Comparison of ENCODE assay signal across 19 cellular contexts in the genomic region with DNA sequence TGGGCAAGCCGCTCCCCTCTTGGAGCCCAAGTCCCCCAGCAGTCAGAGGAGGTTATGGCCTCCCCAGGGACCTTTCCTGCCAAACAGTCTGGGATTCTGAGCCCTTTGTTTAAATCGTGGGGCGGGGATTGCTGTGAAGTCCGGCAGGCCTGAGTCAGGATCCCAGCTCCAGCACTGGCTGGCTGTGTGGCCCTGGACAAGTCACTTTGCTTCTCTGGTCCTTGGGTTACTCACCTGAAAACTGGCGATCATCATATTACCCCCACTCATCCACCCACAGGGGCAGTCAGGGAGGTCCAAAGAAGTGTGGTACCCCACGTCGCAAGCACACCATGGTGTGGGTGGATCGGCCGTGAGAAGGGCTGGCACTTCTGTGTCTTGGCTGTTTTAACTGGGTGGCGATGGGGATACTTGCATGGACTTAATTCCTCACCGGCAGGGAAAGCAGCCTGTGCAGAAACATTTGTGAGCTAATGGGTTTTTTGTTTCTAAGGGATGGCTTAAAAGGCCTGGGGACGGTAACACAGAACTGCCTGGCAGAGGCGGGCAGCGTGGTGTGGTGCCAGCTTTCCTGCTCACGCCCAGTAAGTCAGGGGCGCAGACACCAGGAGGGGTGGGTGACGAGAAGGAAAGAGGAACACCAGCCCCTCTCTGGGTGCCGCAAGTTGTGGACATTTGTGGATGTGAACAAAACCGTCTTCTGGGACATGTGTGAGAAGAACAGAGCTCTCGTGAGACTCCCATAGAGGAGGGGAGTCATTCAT. TPM values are rescaled to one million over a fixed set of nuclear protein-coding genes. Genes with fewer than 3 reads are reported as not detected.
A peak's percentile ranks its signal among the peaks of the same experiment; 100 is the strongest.
DNase-seq lines count a peak whose midpoint lies in the region; ATAC-seq, FAIRE-seq and TF ChIP-seq lines count a peak whose summit lies in the region.
"Had no signal": no experiment of that assay in that cellular context is flagged by ENCODE, and none has a peak within 500 bp of the region (broad histone marks: within the 10 kb centered on the region; RNA-seq: fewer than 3 reads in every experiment).

No MANE protein-coding gene starts in this region.

- no peaks in the 10 kb centered on the region for H3K36me3 ChIP-seq in CD4-positive, alpha-beta memory T cell (ENCODE audit: insufficient read depth, low read length)
- H3K36me3 ChIP-seq in astrocyte (ENCODE audit: insufficient read depth, low read length) (no peaks in the 10 kb centered on the region), PC-9 (ENCODE audit: low read depth) (no peaks in the 10 kb centered on the region)
- H3K36me3 ChIP-seq: gastrocnemius medialis, HAP-1, left lung, upper lobe of right lung had no signal

- intact Hi-C loops in activated CD4-positive, alpha-beta T cell treated with anti-CD3 and anti-CD28 coated beads for 36 hours (cut with DNase I, micrococcal nuclease), result no loop called here
- intact Hi-C loops in CD4-positive, alpha-beta memory T cell (cut with micrococcal nuclease), result no loop called here
- intact Hi-C loops in natural killer cell (cut with micrococcal nuclease), result no loop called here
- intact Hi-C loops in PC-9 (cut with micrococcal nuclease; ENCODE audit: unreplicated experiment), result no loop called here

- no peaks in the 10 kb centered on the region for H3K9me3 ChIP-seq in CD4-positive, alpha-beta memory T cell (ENCODE audit: control insufficient read depth in 1 of 2, low read length in 2 of 2)
- H3K9me3 ChIP-seq in astrocyte (ENCODE audit: insufficient read depth, low read depth, low read length) (no peaks in the 10 kb centered on the region), PC-9 (ENCODE audit: insufficient read depth, low read depth) (no peaks in the 10 kb centered on the region)
- H3K9me3 ChIP-seq: gastrocnemius medialis, HAP-1, left lung, upper lobe of right lung had no signal

- H3K4me2 ChIP-seq in astrocyte (ENCODE audit: low read length) (no peak overlapping the region), PC-9 (no peak overlapping the region)

- CTCF ChIA-PET in activated CD4-positive, alpha-beta T cell treated with anti-CD3 and anti-CD28 coated beads for 36 hours (lab: Charles Lee), result interaction anchor here (0.7 to 3.7 kb wide), 3 partner anchors 14 to 472 kb away, joined by 4 to 19 read pairs (median 4); no protein-coding TSS in a partner anchor
- CTCF ChIA-PET in CD4-positive, alpha-beta memory T cell (lab: Charles Lee; ENCODE audit: partially characterized antibody), result interaction anchor here (0.7 to 6.2 kb wide), 4 partner anchors 10 to 674 kb away, joined by 3 to 51 read pairs (median 4); no protein-coding TSS in a partner anchor
- CTCF ChIA-PET in PC-9 (lab: Charles Lee), result no interaction called here

- FAIRE-seq in astrocyte (lab: Jason Lieb, UNC), result no peak
- FAIRE-seq: GM18507, TTC549 had no signal

- H3K4me3 ChIP-seq in CD4-positive, alpha-beta memory T cell (ENCODE audit: low read length in 2 of 2), result no peak overlapping the region
- no peak overlapping the region for H3K4me3 ChIP-seq in astrocyte (ENCODE audit: insufficient read depth, low read depth, low read length)
- no peak overlapping the region for H3K4me3 ChIP-seq in PC-9
- H3K4me3 ChIP-seq: gastrocnemius medialis, HAP-1, left lung had no signal

- no peak for ATAC-seq in activated CD4-positive, alpha-beta T cell treated with anti-CD3 and anti-CD28 coated beads for 36 hours
- ATAC-seq in natural killer cell (no peak), GM19324 (IDR thresholded peaks at IDR 0.05; ENCODE audit: low FRiP score, unreplicated experiment) (no peak)
- ATAC-seq: gastrocnemius medialis, upper lobe of right lung had no signal

- no peaks in the 10 kb centered on the region for H3K36me3 Mint-ChIP-seq in activated CD4-positive, alpha-beta T cell treated with anti-CD3 and anti-CD28 coated beads for 36 hours (ENCODE audit: low read depth)
- H3K36me3 Mint-ChIP-seq in CD4-positive, alpha-beta memory T cell, result peaks cover 0 to 4% of the 10 kb centered on the region in 2 donors
- H3K36me3 Mint-ChIP-seq in astrocyte (ENCODE audit: low read depth, unreplicated experiment), result no peaks in the 10 kb centered on the region
- H3K36me3 Mint-ChIP-seq in natural killer cell, result no peaks in the 10 kb centered on the region

- H3K4me3 Mint-ChIP-seq in activated CD4-positive, alpha-beta T cell treated with anti-CD3 and anti-CD28 coated beads for 36 hours, result peak overlapping the region; percentile 28
- peak overlapping the region; percentile 45 to 78 (median 66) for H3K4me3 Mint-ChIP-seq in CD4-positive, alpha-beta memory T cell
- H3K4me3 Mint-ChIP-seq in astrocyte (ENCODE audit: unreplicated experiment), result peak overlapping the region; percentile 40
- peak overlapping the region; percentile 83 for H3K4me3 Mint-ChIP-seq in natural killer cell

- H3K27me3 ChIP-seq in CD4-positive, alpha-beta memory T cell (ENCODE audit: insufficient read depth, low read length), result no peaks in the 10 kb centered on the region
- H3K27me3 ChIP-seq in astrocyte (ENCODE audit: insufficient read depth, low read length) (peaks cover 24% of the 10 kb centered on the region), PC-9 (ENCODE audit: insufficient read depth, low read depth) (peaks cover 53% of the 10 kb centered on the region)

- peaks cover 13% of the 10 kb centered on the region; the same call in 1 of the 2 replicates for H3F3A ChIP-seq in PC-9 (ENCODE audit: insufficient read depth, low read depth)

- no peak overlapping the region for H3K27ac Mint-ChIP-seq in activated CD4-positive, alpha-beta T cell treated with anti-CD3 and anti-CD28 coated beads for 36 hours
- peak overlapping the region in 5 of 7 donors; percentile 35 to 72 (median 57) for H3K27ac Mint-ChIP-seq in CD4-positive, alpha-beta memory T cell
- H3K27ac Mint-ChIP-seq in astrocyte (ENCODE audit: unreplicated experiment) (no peak overlapping the region), natural killer cell (peak overlapping the region; percentile 77 to 93)
- H3K27ac Mint-ChIP-seq: dendritic cell treated with granulocyte-macrophage colony-stimulating factor and Interleukin-4, amounts not matched to agents 40 ng/mL and 50 ng/mL, for 4 days; stimulated activated naive CD8-positive, alpha-beta T cell treated with anti-CD3 and anti-CD28 coated beads, Interleukin-15, Interleukin-2, amounts not matched to agents 100 ng/mL and 50 ng/mL, for 24 hours had no signal

- H3K27me3 Mint-ChIP-seq in activated CD4-positive, alpha-beta T cell treated with anti-CD3 and anti-CD28 coated beads for 36 hours, result no peaks in the 10 kb centered on the region
- H3K27me3 Mint-ChIP-seq in CD4-positive, alpha-beta memory T cell, result no peaks in the 10 kb centered on the region
- H3K27me3 Mint-ChIP-seq in astrocyte (ENCODE audit: low read depth, unreplicated experiment) (peaks cover 35% of the 10 kb centered on the region), natural killer cell (ENCODE audit: low read depth in 2 of 2) (no peaks in the 10 kb centered on the region)

- no peaks in the 10 kb centered on the region for H3K9me2 ChIP-seq in PC-9 (ENCODE audit: insufficient read depth)

- no peak for DNase-seq in activated CD4-positive, alpha-beta T cell treated with anti-CD3 and anti-CD28 coated beads for 36 hours
- DNase-seq in activated CD4-positive, alpha-beta T cell treated with anti-CD3 and anti-CD28 coated beads, Interleukin-2, amount 50 U/mL, for 1 hour, result no peak
- no peak for DNase-seq in CD4-positive, alpha-beta memory T cell
- DNase-seq in astrocyte (ENCODE audit: low read depth) (no peak), natural killer cell (no peak), epidermal melanocyte (ENCODE audit: insufficient read length, low spot score) (no peak), PC-9 (no peak)
- DNase-seq: gastrocnemius medialis, NCI-H1417 treated with DMSO at 0.1 percent for 48 hours, NCI-H2171 treated with DMSO at 0.1 percent for 48 hours, upper lobe of right lung had no signal

- H3K79me2 ChIP-seq in astrocyte (ENCODE audit: insufficient read depth, low read length) (no peaks in the 10 kb centered on the region), PC-9 (ENCODE audit: low read depth) (no peaks in the 10 kb centered on the region)

- no peak overlapping the region for H3K27ac ChIP-seq in CD4-positive, alpha-beta memory T cell (ENCODE audit: low read depth, low read length)
- H3K27ac ChIP-seq in astrocyte (ENCODE audit: low read depth, low read length) (no peak overlapping the region), PC-9 (no peak overlapping the region)
- H3K27ac ChIP-seq: C4-2B, gastrocnemius medialis, left lung, upper lobe of right lung had no signal

- BruUV-seq in PC-9 (replicated peaks; lab: Mats Ljungman, UMichigan), result no TSS peak

- H3K9me3 Mint-ChIP-seq in activated CD4-positive, alpha-beta T cell treated with anti-CD3 and anti-CD28 coated beads for 36 hours (ENCODE audit: low read depth), result no peaks in the 10 kb centered on the region
- no peaks in the 10 kb centered on the region for H3K9me3 Mint-ChIP-seq in CD4-positive, alpha-beta memory T cell
- H3K9me3 Mint-ChIP-seq in astrocyte (ENCODE audit: unreplicated experiment) (peaks cover 2% of the 10 kb centered on the region), natural killer cell (no peaks in the 10 kb centered on the region)
- H3K9me3 Mint-ChIP-seq: dendritic cell treated with granulocyte-macrophage colony-stimulating factor and Interleukin-4, amounts not matched to agents 40 ng/mL and 50 ng/mL, for 4 days; stimulated activated naive CD8-positive, alpha-beta T cell treated with anti-CD3 and anti-CD28 coated beads, Interleukin-15, Interleukin-2, amounts not matched to agents 100 ng/mL and 50 ng/mL, for 24 hours had no signal

- H2AFZ ChIP-seq in astrocyte (ENCODE audit: low read depth, low read length) (no peak overlapping the region), PC-9 (no peak overlapping the region)

- POLR2A ChIA-PET in activated CD4-positive, alpha-beta T cell treated with anti-CD3 and anti-CD28 coated beads for 36 hours (lab: Charles Lee), result no interaction called here
- POLR2A ChIA-PET in CD4-positive, alpha-beta memory T cell (lab: Charles Lee; ENCODE audit: partially characterized antibody), result interaction anchor here (1.1 to 3.6 kb wide), 2 partner anchors 14 kb away, joined by 3 to 18 read pairs; no protein-coding TSS in a partner anchor
- POLR2A ChIA-PET in PC-9 (lab: Charles Lee; ENCODE audit: unreplicated experiment), result no interaction called here

- H3K4me1 Mint-ChIP-seq in activated CD4-positive, alpha-beta T cell treated with anti-CD3 and anti-CD28 coated beads for 36 hours, result peaks cover 29% of the 10 kb centered on the region
- peaks cover 18 to 59% (median 45%) of the 10 kb centered on the region in 4 donors for H3K4me1 Mint-ChIP-seq in CD4-positive, alpha-beta memory T cell
- H3K4me1 Mint-ChIP-seq in astrocyte (ENCODE audit: low read depth, unreplicated experiment), result peaks cover 2% of the 10 kb centered on the region
- peaks cover 60 to 78% of the 10 kb centered on the region in 2 donors for H3K4me1 Mint-ChIP-seq in natural killer cell

- no peak for TF ChIP-seq CTCF in astrocyte (IDR thresholded peaks at IDR 0.05; ENCODE audit: insufficient read depth, low read depth, low read length)
- TF ChIP-seq CTCF in natural killer cell (IDR thresholded peaks at IDR 0.05), result no peak
- TF ChIP-seq CTCF in PC-9 (conservative IDR thresholded peaks at IDR 0.05), result no peak

- H4K20me1 ChIP-seq in astrocyte (ENCODE audit: insufficient read depth, low read length) (peaks cover 7% of the 10 kb centered on the region), PC-9 (ENCODE audit: insufficient read depth) (no peaks in the 10 kb centered on the region; the same call in 1 of the 2 replicates)

- H3K9ac ChIP-seq in astrocyte (ENCODE audit: low read length), result no peak overlapping the region

- peaks cover 51% of the 10 kb centered on the region for H3K4me1 ChIP-seq in CD4-positive, alpha-beta memory T cell (ENCODE audit: insufficient read depth, low read length)
- H3K4me1 ChIP-seq in astrocyte (ENCODE audit: insufficient read depth, low read length), result no peaks in the 10 kb centered on the region
- H3K4me1 ChIP-seq in PC-9 (replicated peaks; ENCODE audit: insufficient read depth), result no peaks in the 10 kb centered on the region
- H3K4me1 ChIP-seq: gastrocnemius medialis, HAP-1 had no signal

RNA-seq across cellular contexts. Expression of gene PRR5, which starts 31.6 kb away (rescaled TPM):
- total RNA-seq in activated CD4-positive, alpha-beta T cell treated with anti-CD3 and anti-CD28 coated beads for 36 hours, result 10 to 100 TPM; 13.6 TPM
- 10 to 100 TPM; 45.9 to 46.5 TPM for total RNA-seq in CD4-positive, alpha-beta memory T cell
- polyA plus RNA-seq in CD4-positive, alpha-beta memory T cell, result 10 to 100 TPM; 45.1 to 74.0 TPM
- total RNA-seq in astrocyte (21.3 and 23.6 TPM in 2 replicates), natural killer cell (100 to 1,000 TPM in 1 of 3 donors, 10 to 100 TPM in 2; 92.6 to 133 (median 93.4) TPM), PC-9 (2021) (22.1 and 27.3 TPM in 2 replicates)

Comparison
In these comparisons a context has a peak if more than half of its experiments do, and no peak if none do; other contexts are left out.
1. H3K27ac Mint-ChIP-seq: peak in CD4-positive, alpha-beta memory T cell (5 of 7) and natural killer cell (2 of 2); none in activated CD4-positive, alpha-beta T cell treated with anti-CD3 and anti-CD28 coated beads for 36 hours (single experiment) and astrocyte (single experiment).
2. H3K4me3 Mint-ChIP-seq: peak in every context shown above with its lines; median percentile 83 in natural killer cell; 66 in CD4-positive, alpha-beta memory T cell; 40 in astrocyte; 28 in activated CD4-positive, alpha-beta T cell treated with anti-CD3 and anti-CD28 coated beads for 36 hours.